Comparison of ENCODE assay signal across 25 cellular contexts in genomic region chr18:24173997-24174396, GRCh38. TPM values are rescaled to one million over a fixed set of nuclear protein-coding genes. Genes with fewer than 3 reads are reported as not detected.
"Had no signal": no experiment of that assay in that cellular context is flagged by ENCODE, and none has a peak within 500 bp of the region (broad histone marks: within the 10 kb centered on the region; RNA-seq: fewer than 3 reads in every experiment).

No MANE protein-coding gene starts in this region.

- H3K27ac ChIP-seq: right atrium auricular region, skin epidermis, stomach, testis had no signal

- H3K27me3 Mint-ChIP-seq: activated naive CD8-positive, alpha-beta T cell treated with anti-CD3 and anti-CD28 coated beads for 36 hours; central memory CD8-positive, alpha-beta T cell; memory B cell; progenitor cell of endocrine pancreas had no signal

- H3K9me3 Mint-ChIP-seq: activated naive CD8-positive, alpha-beta T cell treated with anti-CD3 and anti-CD28 coated beads for 36 hours; brain; central memory CD8-positive, alpha-beta T cell; memory B cell; naive thymus-derived CD4-positive, alpha-beta T cell; WTC11 had no signal

- H3K4me3 ChIP-seq: mucosa of descending colon, right atrium auricular region, skin epidermis, stomach, testis had no signal

- FAIRE-seq: endothelial cell of umbilical vein, TTC549 had no signal

- H3K36me3 Mint-ChIP-seq: activated naive CD8-positive, alpha-beta T cell treated with anti-CD3 and anti-CD28 coated beads for 36 hours; memory B cell had no signal

- H3K27me3 ChIP-seq: right atrium auricular region, stomach, testis had no signal

- H3K4me1 ChIP-seq: testis had no signal

- H3K4me3 Mint-ChIP-seq: activated naive CD8-positive, alpha-beta T cell treated with anti-CD3 and anti-CD28 coated beads for 36 hours; brain; central memory CD8-positive, alpha-beta T cell; memory B cell; naive thymus-derived CD4-positive, alpha-beta T cell; WTC11 had no signal

- H3K4me1 Mint-ChIP-seq: activated naive CD8-positive, alpha-beta T cell treated with anti-CD3 and anti-CD28 coated beads for 36 hours; brain; central memory CD8-positive, alpha-beta T cell had no signal

- ATAC-seq: left ventricle myocardium superior; mucosa of descending colon; naive thymus-derived CD4-positive, alpha-beta T cell; WTC11 had no signal

- H3K27ac Mint-ChIP-seq: activated naive CD8-positive, alpha-beta T cell treated with anti-CD3 and anti-CD28 coated beads for 36 hours; memory B cell; naive thymus-derived CD4-positive, alpha-beta T cell; progenitor cell of endocrine pancreas; WTC11 had no signal

- DNase-seq: activated naive CD8-positive, alpha-beta T cell treated with anti-CD3 and anti-CD28 coated beads for 36 hours; activated T-cell treated with anti-CD3 and anti-CD28 coated beads, Interleukin-2, amount 50 U/mL, for 48 hours; amygdala; cortex of kidney; effector CD8-positive, alpha-beta T cell; foreskin fibroblast; hippocampal formation; left ventricle myocardium superior; mucosa of descending colon; naive thymus-derived CD4-positive, alpha-beta T cell; occipital lobe; stimulated activated CD4-positive, alpha-beta T cell treated with anti-CD3 and anti-CD28 coated beads, Interleukin-15, amount 100 ng/mL, for 24 hours; stimulated activated CD4-positive, alpha-beta T cell treated with anti-CD3 and anti-CD28 coated beads, Interleukin-4, amount 100 ng/mL, for 4 hours; stimulated activated CD8-positive, alpha-beta memory T cell treated with anti-CD3 and anti-CD28 coated beads, Interleukin-4, amount 100 ng/mL, for 48 hours; stomach; testis had no signal

- H3K9me3 ChIP-seq: mucosa of descending colon, right atrium auricular region, stomach, testis had no signal

RNA-seq across cellular contexts. Expression of gene CABYR, which starts 35.1 kb away (rescaled TPM):
- total RNA-seq: left ventricle myocardium superior had no signal
